In genomic region chr20:63970714-63971431, GRCh38 we compare ENCODE assay signal across 11 cellular contexts. TPM values are rescaled to one million over a fixed set of nuclear protein-coding genes. Genes with fewer than 3 reads are reported as not detected.
A peak's percentile ranks its signal among the peaks of the same experiment; 100 is the strongest.
DNase-seq lines count a peak whose midpoint lies in the region; ATAC-seq and TF ChIP-seq lines count a peak whose summit lies in the region.
"Had no signal": no experiment of that assay in that cellular context is flagged by ENCODE, and none has a peak within 500 bp of the region (broad histone marks: within the 10 kb centered on the region; RNA-seq: fewer than 3 reads in every experiment).

No MANE protein-coding gene starts in this region.

- H3K4me1 ChIP-seq in SK-N-SH (ENCODE audit: control insufficient read depth in 1 of 2, insufficient read depth in 2 of 2, low read depth in 1 of 2, low read length in 1 of 2) (peaks cover 7 to 18% of the 10 kb centered on the region in 2 experiments; a peak in 2 of 4 replicates), neural progenitor cell (peaks cover 10% of the 10 kb centered on the region), sigmoid colon (peaks cover 0 to 28% (median 24%) of the 10 kb centered on the region in 4 donors)

- H3K27ac ChIP-seq in SK-N-SH (ENCODE audit: low read depth in 2 of 2, low read length in 1 of 2) (no peak overlapping the region), neural progenitor cell (no peak overlapping the region), sigmoid colon (peak overlapping the region in 1 of 4 donors; percentile 48)
- H3K27ac ChIP-seq: HL-60, thoracic aorta had no signal

- TF ChIP-seq CTCF in SK-N-SH (IDR thresholded peaks at IDR 0.05) (no peak), LNCaP clone FGC (IDR thresholded peaks at IDR 0.05; ENCODE audit: control insufficient read depth, extremely low read depth, insufficient read depth) (no peak), brain (conservative IDR thresholded peaks at IDR 0.05) (no peak), neural progenitor cell (IDR thresholded peaks at IDR 0.05) (no peak), sigmoid colon (IDR thresholded peaks at IDR 0.05) (no peak)

- H4K20me1 ChIP-seq in SK-N-SH (ENCODE audit: insufficient read depth) (no peaks in the 10 kb centered on the region), neural progenitor cell (ENCODE audit: low read depth) (no peaks in the 10 kb centered on the region)

- peak overlapping the region; percentile 99 for H3K4me2 ChIP-seq in SK-N-SH
- H3K4me2 ChIP-seq in neural progenitor cell: no peak overlapping the region

- no peak for TF ChIP-seq EP300 in SK-N-SH (IDR thresholded peaks at IDR 0.05; ENCODE audit: borderline replicate concordance in 1 of 2, low read depth in 1 of 2, low read length in 1 of 2)
- TF ChIP-seq EP300 in sigmoid colon (IDR thresholded peaks at IDR 0.05): no peak

- CTCF ChIA-PET in SK-N-SH (lab: Yijun Ruan, JAX): interaction anchor here (0.7 to 1.0 kb wide), 3 partner anchors 9 to 106 kb away, joined by 3 read pairs; partner anchors contain the start of gene PRPF6

- H3K9me3 ChIP-seq in SK-N-SH (no peaks in the 10 kb centered on the region), neural progenitor cell (ENCODE audit: low read depth) (no peaks in the 10 kb centered on the region), sigmoid colon (no peaks in the 10 kb centered on the region)
- H3K9me3 ChIP-seq: thoracic aorta had no signal

- H3K4me1 Mint-ChIP-seq in brain (peaks cover 43% of the 10 kb centered on the region), neural progenitor cell (peaks cover 15% of the 10 kb centered on the region)

- H3K9me3 Mint-ChIP-seq in brain (peaks cover 0 to 2% (median 0%) of the 10 kb centered on the region in 5 experiments), neural progenitor cell (no peaks in the 10 kb centered on the region)

- H3K36me3 ChIP-seq in SK-N-SH (replicated peaks in 1 of 2; ENCODE audit: control insufficient read depth in 1 of 2, insufficient read depth in 2 of 2, low read length in 1 of 2) (peaks cover 0 to 23% of the 10 kb centered on the region in 2 experiments), neural progenitor cell (no peaks in the 10 kb centered on the region), sigmoid colon (peaks cover 0 to 15% (median 10%) of the 10 kb centered on the region in 4 donors)

- ATAC-seq in SK-N-SH treated with all-trans-retinoic acid at 6 μM for 48 hours (no peak), HG03439 (IDR thresholded peaks at IDR 0.05; ENCODE audit: unreplicated experiment) (no peak)

- H3F3A ChIP-seq in SK-N-SH (replicated peaks; ENCODE audit: insufficient read depth) (no peaks in the 10 kb centered on the region), neural progenitor cell (ENCODE audit: low read depth) (peaks cover 16% of the 10 kb centered on the region)

- 91% methylated on average over 5 of the region's 5 CpGs for WGBS in SK-N-SH (ENCODE audit: low lambda C conversion rate)
- WGBS in sigmoid colon, 2 donors: 82 to 95% methylated on average over 5 of the region's 5 CpGs

- no peaks in the 10 kb centered on the region for H3K27me3 Mint-ChIP-seq in brain
- H3K27me3 Mint-ChIP-seq in neural progenitor cell (ENCODE audit: insufficient read depth, low read depth): peaks cover 5% of the 10 kb centered on the region

- H3K36me3 Mint-ChIP-seq in brain (peaks cover 20% of the 10 kb centered on the region), neural progenitor cell (peaks cover 3% of the 10 kb centered on the region)

- no peaks in the 10 kb centered on the region for H3K9me2 ChIP-seq in SK-N-SH

- no peaks in the 10 kb centered on the region for H3K27me3 ChIP-seq in SK-N-SH (ENCODE audit: insufficient read depth)
- peaks cover 11% of the 10 kb centered on the region for H3K27me3 ChIP-seq in neural progenitor cell
- no peaks in the 10 kb centered on the region for H3K27me3 ChIP-seq in sigmoid colon

- POLR2A ChIA-PET in SK-N-SH (lab: Yijun Ruan, JAX): interaction anchor here (0.7 kb wide), 2 partner anchors 15 to 418 kb away, joined by 3 read pairs; partner anchors contain the start of gene UCKL1

- H3K79me2 ChIP-seq in SK-N-SH (ENCODE audit: insufficient read depth) (peaks cover 15% of the 10 kb centered on the region), neural progenitor cell (ENCODE audit: low read depth) (peaks cover 11% of the 10 kb centered on the region)

- H3K4me3 ChIP-seq in SK-N-SH (ENCODE audit: low read depth in 2 of 2, low read length in 1 of 2) (peak overlapping the region in 1 of 2 experiments; percentile 75; a peak in 2 of 4 replicates), LNCaP clone FGC (ENCODE audit: low read depth, low read length) (peak overlapping the region; percentile 66), neural progenitor cell (no peak overlapping the region), sigmoid colon (no peak overlapping the region)

- no peak for TF ChIP-seq POLR2A in sigmoid colon (IDR thresholded peaks at IDR 0.05)

- H3K4me3 Mint-ChIP-seq in brain (peak overlapping the region; percentile 70 to 79 (median 77)), neural progenitor cell (peak overlapping the region; percentile 82)

- H3K9ac ChIP-seq in SK-N-SH (no peak overlapping the region), neural progenitor cell (no peak overlapping the region)

- intact Hi-C loops in sigmoid colon (cut with DNase I): loop anchor here (5.0 to 10.0 kb wide), 4 partner anchors 194 to 756 kb away; partner anchors contain the start of genes PPDPF, RTEL1, STMN3 and YTHDF1

- TF ChIP-seq RAD21 in SK-N-SH (IDR thresholded peaks at IDR 0.05; ENCODE audit: low read length): no peak

- no peak for DNase-seq in SK-N-SH
- no peak for DNase-seq in LNCaP clone FGC (ENCODE audit: low read depth)
- no peak for DNase-seq in neural progenitor cell (ENCODE audit: low spot score)
- DNase-seq in sigmoid colon: no peak
- no peak for DNase-seq in cerebellar cortex (ENCODE audit: low spot score)
- DNase-seq: effector CD4-positive, alpha-beta T cell had no signal

- H3K27ac Mint-ChIP-seq in brain: peak overlapping the region in 1 of 5 experiments; percentile 76
- no peak overlapping the region for H3K27ac Mint-ChIP-seq in neural progenitor cell

- H2AFZ ChIP-seq in SK-N-SH (ENCODE audit: low read depth) (no peak overlapping the region), neural progenitor cell (replicated peaks) (no peak overlapping the region)

TF ChIP-seq in SK-N-SH, 30 proteins besides CTCF, POLR2A, EP300 and RAD21:
- no peak for TF ChIP-seq SIN3A (IDR thresholded peaks at IDR 0.05; ENCODE audit: borderline replicate concordance, low read depth, low read length)
- TF ChIP-seq TAF1 (IDR thresholded peaks at IDR 0.05; ENCODE audit: borderline replicate concordance, low read depth, low read length): no peak
- no peak for TF ChIP-seq TEAD4 (IDR thresholded peaks at IDR 0.05; ENCODE audit: borderline replicate concordance, insufficient read depth)
- TF ChIP-seq GATA2 (CRISPR knock-in tag; IDR thresholded peaks at IDR 0.05): no peak
- no peak for TF ChIP-seq TCF12 (IDR thresholded peaks at IDR 0.05)
- no peak for TF ChIP-seq SMC3 (IDR thresholded peaks at IDR 0.05; ENCODE audit: low read depth, low read length)
- TF ChIP-seq FOSL2 (IDR thresholded peaks at IDR 0.05; ENCODE audit: borderline replicate concordance, low read depth): no peak
- TF ChIP-seq RXRA (IDR thresholded peaks at IDR 0.05; ENCODE audit: borderline replicate concordance, low read depth): no peak

TF ChIP-seq in SK-N-SH treated with all-trans-retinoic acid at 6 μM for 48 hours, 23 proteins besides CTCF, POLR2A, EP300 and RAD21 (continues in another document):
- TF ChIP-seq ARNTL (CRISPR knock-in tag; IDR thresholded peaks at IDR 0.05; ENCODE audit: borderline replicate concordance, low read depth): no peak
- no peak for TF ChIP-seq CSDC2 (CRISPR knock-in tag; IDR thresholded peaks at IDR 0.05)
- TF ChIP-seq TOX (CRISPR knock-in tag; IDR thresholded peaks at IDR 0.05; ENCODE audit: borderline replicate concordance): no peak
- TF ChIP-seq GLIS3 (CRISPR knock-in tag; IDR thresholded peaks at IDR 0.05): no peak
- TF ChIP-seq ZC3H10 (CRISPR knock-in tag; IDR thresholded peaks at IDR 0.05): no peak

RNA-seq across cellular contexts. Expression of gene ZNF512B, which starts 1.1 kb away (rescaled TPM):
- 10.4 and 11.8 TPM in 2 replicates for polyA plus RNA-seq in SK-N-SH (2012; rRNA removed)
- polyA plus RNA-seq in SK-N-SH (2012; cell fraction: cytosol; rRNA removed): 5.1 and 8.4 TPM in 2 replicates
- polyA plus RNA-seq in SK-N-SH (2012; cell fraction: nucleus; rRNA removed): 43.8 and 50.5 TPM in 2 replicates
- polyA plus RNA-seq in brain (ENCODE audit: insufficient read depth, low read depth, low replicate concordance): 15.2 TPM
- total RNA-seq in neural progenitor cell (ENCODE audit: low replicate concordance): 2.9 and 11.4 TPM in 2 replicates
- 10 to 100 TPM in 2 of 4 donors, 1 to 10 TPM in 2; 5.1 to 10.8 (median 9.0) TPM for total RNA-seq in sigmoid colon
- polyA plus RNA-seq in sigmoid colon: 1 to 10 TPM in 2 of 3 donors, under 1 TPM in 1; 0.23 to 5.5 (median 1.2) TPM

RNA-seq across cellular contexts. Expression of gene SAMD10, which starts 8.6 kb away (rescaled TPM):
- 11.0 and 11.6 TPM in 2 replicates for polyA plus RNA-seq in SK-N-SH (2012; rRNA removed)
- polyA plus RNA-seq in SK-N-SH (2012; cell fraction: cytosol; rRNA removed): 3.8 and 5.8 TPM in 2 replicates
- 72.3 and 82.0 TPM in 2 replicates for polyA plus RNA-seq in SK-N-SH (2012; cell fraction: nucleus; rRNA removed)
- 29.4 TPM for polyA plus RNA-seq in brain (ENCODE audit: insufficient read depth, low read depth, low replicate concordance)
- 0.19 and 4.9 TPM in 2 replicates for total RNA-seq in neural progenitor cell (ENCODE audit: low replicate concordance)
- total RNA-seq in sigmoid colon: 1 to 10 TPM in 3 of 4 donors, under 1 TPM in 1; 0.68 to 8.3 (median 1.9) TPM
- polyA plus RNA-seq in sigmoid colon: 1 to 10 TPM; 2.8 to 8.7 (median 4.2) TPM

RNA-seq across cellular contexts. Expression of gene PRPF6, which starts 10.1 kb away (rescaled TPM):
- polyA plus RNA-seq in SK-N-SH (2012; rRNA removed): 50.1 and 59.1 TPM in 2 replicates
- 38.8 and 45.4 TPM in 2 replicates for polyA plus RNA-seq in SK-N-SH (2012; cell fraction: cytosol; rRNA removed)
- 62.1 and 68.6 TPM in 2 replicates for polyA plus RNA-seq in SK-N-SH (2012; cell fraction: nucleus; rRNA removed)
- polyA plus RNA-seq in brain (ENCODE audit: insufficient read depth, low read depth, low replicate concordance): 196 TPM
- 51.9 and 77.0 TPM in 2 replicates for total RNA-seq in neural progenitor cell (ENCODE audit: low replicate concordance)
- 10 to 100 TPM; 42.3 to 52.1 (median 46.9) TPM for total RNA-seq in sigmoid colon
- 10 to 100 TPM; 23.4 to 59.9 (median 26.4) TPM for polyA plus RNA-seq in sigmoid colon

RNA-seq across cellular contexts. Expression of gene UCKL1, which starts 14.7 kb away (rescaled TPM):
- polyA plus RNA-seq in SK-N-SH (2012; rRNA removed): 70.3 and 71.6 TPM in 2 replicates
- polyA plus RNA-seq in SK-N-SH (2012; cell fraction: cytosol; rRNA removed): 25.9 and 43.7 TPM in 2 replicates
- 214 and 226 TPM in 2 replicates for polyA plus RNA-seq in SK-N-SH (2012; cell fraction: nucleus; rRNA removed)
- 45.7 TPM for polyA plus RNA-seq in brain (ENCODE audit: insufficient read depth, low read depth, low replicate concordance)
- 10.8 and 22.7 TPM in 2 replicates for total RNA-seq in neural progenitor cell (ENCODE audit: low replicate concordance)
- 10 to 100 TPM; 21.1 to 36.3 (median 24.9) TPM for total RNA-seq in sigmoid colon
- polyA plus RNA-seq in sigmoid colon: 10 to 100 TPM; 22.8 to 45.6 (median 26.1) TPM
